1 cellular context compared by ENCODE assay signal in the genomic region with DNA sequence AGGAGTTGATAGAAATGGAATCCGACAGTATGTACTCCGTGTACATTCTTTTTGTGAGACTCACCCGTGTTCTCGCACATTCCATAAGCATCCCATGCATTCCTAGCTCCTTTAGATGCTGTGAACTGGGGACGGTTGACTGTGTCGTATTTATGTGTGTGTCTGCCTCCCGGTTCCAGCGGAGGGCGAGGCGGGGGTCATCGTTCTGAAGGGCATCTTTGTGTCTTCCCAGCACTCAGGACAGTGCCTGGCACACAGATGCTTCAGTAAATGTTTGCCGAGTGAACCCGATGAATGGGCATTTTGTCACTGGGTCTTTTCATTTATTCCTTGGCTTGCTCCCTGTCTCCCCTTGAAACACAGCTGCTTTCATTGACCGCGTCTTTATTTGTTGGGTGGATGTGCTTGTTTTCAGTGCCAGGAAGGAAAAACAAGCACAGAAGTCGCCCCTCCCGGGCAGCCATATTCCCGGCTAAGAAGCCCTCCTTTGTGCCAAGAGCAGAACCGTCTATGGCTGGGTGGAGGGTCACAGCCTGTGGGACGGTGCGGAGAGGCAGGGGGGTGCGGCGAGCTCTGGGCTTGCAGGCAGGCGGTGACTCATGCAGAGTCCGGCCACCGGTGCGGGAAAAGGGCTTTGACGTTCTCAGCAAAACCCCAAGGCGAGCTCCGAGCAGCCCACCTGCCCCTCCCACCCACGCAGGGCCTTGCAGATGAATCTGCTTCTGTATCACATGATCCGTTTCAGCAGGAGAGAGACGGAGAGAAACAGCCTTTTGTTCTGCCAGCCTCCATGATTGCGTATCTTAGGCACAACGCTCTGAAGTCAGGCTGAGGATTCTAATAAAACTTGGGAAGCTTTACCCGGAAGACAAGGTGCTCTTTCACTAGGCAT.
TF ChIP-seq lines count a peak whose summit lies in the region.

No MANE protein-coding gene starts in this region.

TF ChIP-seq in HepG2, 621 proteins besides CTCF, POLR2A, EP300 and RAD21 (continued from another document and continues in another):
- TF ChIP-seq POLR2G (IDR thresholded peaks at IDR 0.05; ENCODE audit: low read depth, low read length): peak; percentile 49
- TF ChIP-seq MTA1 (CRISPR knock-in tag; IDR thresholded peaks at IDR 0.05; ENCODE audit: borderline replicate concordance): no peak
- TF ChIP-seq GMEB1 (CRISPR knock-in tag; IDR thresholded peaks at IDR 0.05; ENCODE audit: borderline replicate concordance): peak; percentile 36; the same call in 1 of the 2 replicates
- TF ChIP-seq, protein P1, sequence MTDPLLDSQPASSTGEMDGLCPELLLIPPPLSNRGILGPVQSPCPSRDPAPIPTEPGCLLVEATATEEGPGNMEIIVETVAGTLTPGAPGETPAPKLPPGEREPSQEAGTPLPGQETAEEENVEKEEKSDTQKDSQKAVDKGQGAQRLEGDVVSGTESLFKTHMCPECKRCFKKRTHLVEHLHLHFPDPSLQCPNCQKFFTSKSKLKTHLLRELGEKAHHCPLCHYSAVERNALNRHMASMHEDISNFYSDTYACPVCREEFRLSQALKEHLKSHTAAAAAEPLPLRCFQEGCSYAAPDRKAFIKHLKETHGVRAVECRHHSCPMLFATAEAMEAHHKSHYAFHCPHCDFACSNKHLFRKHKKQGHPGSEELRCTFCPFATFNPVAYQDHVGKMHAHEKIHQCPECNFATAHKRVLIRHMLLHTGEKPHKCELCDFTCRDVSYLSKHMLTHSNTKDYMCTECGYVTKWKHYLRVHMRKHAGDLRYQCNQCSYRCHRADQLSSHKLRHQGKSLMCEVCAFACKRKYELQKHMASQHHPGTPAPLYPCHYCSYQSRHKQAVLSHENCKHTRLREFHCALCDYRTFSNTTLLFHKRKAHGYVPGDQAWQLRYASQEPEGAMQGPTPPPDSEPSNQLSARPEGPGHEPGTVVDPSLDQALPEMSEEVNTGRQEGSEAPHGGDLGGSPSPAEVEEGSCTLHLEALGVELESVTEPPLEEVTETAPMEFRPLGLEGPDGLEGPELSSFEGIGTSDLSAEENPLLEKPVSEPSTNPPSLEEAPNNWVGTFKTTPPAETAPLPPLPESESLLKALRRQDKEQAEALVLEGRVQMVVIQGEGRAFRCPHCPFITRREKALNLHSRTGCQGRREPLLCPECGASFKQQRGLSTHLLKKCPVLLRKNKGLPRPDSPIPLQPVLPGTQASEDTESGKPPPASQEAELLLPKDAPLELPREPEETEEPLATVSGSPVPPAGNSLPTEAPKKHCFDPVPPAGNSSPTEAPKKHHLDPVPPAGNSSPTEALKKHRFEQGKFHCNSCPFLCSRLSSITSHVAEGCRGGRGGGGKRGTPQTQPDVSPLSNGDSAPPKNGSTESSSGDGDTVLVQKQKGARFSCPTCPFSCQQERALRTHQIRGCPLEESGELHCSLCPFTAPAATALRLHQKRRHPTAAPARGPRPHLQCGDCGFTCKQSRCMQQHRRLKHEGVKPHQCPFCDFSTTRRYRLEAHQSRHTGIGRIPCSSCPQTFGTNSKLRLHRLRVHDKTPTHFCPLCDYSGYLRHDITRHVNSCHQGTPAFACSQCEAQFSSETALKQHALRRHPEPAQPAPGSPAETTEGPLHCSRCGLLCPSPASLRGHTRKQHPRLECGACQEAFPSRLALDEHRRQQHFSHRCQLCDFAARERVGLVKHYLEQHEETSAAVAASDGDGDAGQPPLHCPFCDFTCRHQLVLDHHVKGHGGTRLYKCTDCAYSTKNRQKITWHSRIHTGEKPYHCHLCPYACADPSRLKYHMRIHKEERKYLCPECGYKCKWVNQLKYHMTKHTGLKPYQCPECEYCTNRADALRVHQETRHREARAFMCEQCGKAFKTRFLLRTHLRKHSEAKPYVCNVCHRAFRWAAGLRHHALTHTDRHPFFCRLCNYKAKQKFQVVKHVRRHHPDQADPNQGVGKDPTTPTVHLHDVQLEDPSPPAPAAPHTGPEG (CRISPR knock-in tag; IDR thresholded peaks at IDR 0.05): no peak
- no peak for TF ChIP-seq SOX6 (IDR thresholded peaks at IDR 0.05)
- TF ChIP-seq SOX6 (CRISPR knock-in tag; IDR thresholded peaks at IDR 0.05): peak; percentile 12
- TF ChIP-seq ZNF3 (CRISPR knock-in tag; IDR thresholded peaks at IDR 0.05): peak; percentile 99
- no peak for TF ChIP-seq ZBTB42 (CRISPR knock-in tag; IDR thresholded peaks at IDR 0.05)
- 0 out of 2 replicates have a peak, but pooled peaks have one; percentile 45 for TF ChIP-seq ZKSCAN5 (CRISPR knock-in tag; IDR thresholded peaks at IDR 0.05)
- no peak; the same call in 1 of the 2 replicates for TF ChIP-seq KAT7 (CRISPR knock-in tag; IDR thresholded peaks at IDR 0.05; ENCODE audit: borderline replicate concordance)
- TF ChIP-seq, protein P2, sequence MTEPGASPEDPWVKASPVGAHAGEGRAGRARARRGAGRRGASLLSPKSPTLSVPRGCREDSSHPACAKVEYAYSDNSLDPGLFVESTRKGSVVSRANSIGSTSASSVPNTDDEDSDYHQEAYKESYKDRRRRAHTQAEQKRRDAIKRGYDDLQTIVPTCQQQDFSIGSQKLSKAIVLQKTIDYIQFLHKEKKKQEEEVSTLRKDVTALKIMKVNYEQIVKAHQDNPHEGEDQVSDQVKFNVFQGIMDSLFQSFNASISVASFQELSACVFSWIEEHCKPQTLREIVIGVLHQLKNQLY (CRISPR knock-in tag; IDR thresholded peaks at IDR 0.05): peak; percentile 43; the same call in 1 of the 2 replicates
- 0 out of 2 replicates have a peak, but pooled peaks have one; percentile 22 for TF ChIP-seq DNMT3B (CRISPR knock-in tag; conservative IDR thresholded peaks at IDR 0.05)
- peak; percentile 72 for TF ChIP-seq UBTF (CRISPR knock-in tag; IDR thresholded peaks at IDR 0.05)
- TF ChIP-seq KAT8 (CRISPR knock-in tag; IDR thresholded peaks at IDR 0.05): peak; percentile 37
- no peak for TF ChIP-seq ATF7 (IDR thresholded peaks at IDR 0.05)
- no peak for TF ChIP-seq ATF7 (CRISPR knock-in tag; IDR thresholded peaks at IDR 0.05)
- TF ChIP-seq ZNF777 (CRISPR knock-in tag; IDR thresholded peaks at IDR 0.05): peak; percentile 80
- TF ChIP-seq ZFP90 (CRISPR knock-in tag; IDR thresholded peaks at IDR 0.05; ENCODE audit: borderline replicate concordance): 0 out of 2 replicates have a peak, but pooled peaks have one; percentile 62
- TF ChIP-seq HIC2 (CRISPR knock-in tag; IDR thresholded peaks at IDR 0.05; ENCODE audit: low read depth): peak; percentile 35; the same call in 1 of the 2 replicates
- TF ChIP-seq ZGPAT (CRISPR knock-in tag; IDR thresholded peaks at IDR 0.05): 0 out of 2 replicates have a peak, but pooled peaks have one; percentile 23
- peak in 1 of 2 experiments; percentile 27; a peak in 1 of 4 replicates for TF ChIP-seq KLF16 (CRISPR knock-in tag; IDR thresholded peaks at IDR 0.05)
- peak; percentile 53; the same call in 1 of the 2 replicates for TF ChIP-seq MAZ (IDR thresholded peaks at IDR 0.05; ENCODE audit: borderline replicate concordance, low read depth, low read length)
- TF ChIP-seq MAZ (CRISPR knock-in tag; IDR thresholded peaks at IDR 0.05; ENCODE audit: low read depth): no peak
- TF ChIP-seq HDAC1 (CRISPR knock-in tag; IDR thresholded peaks at IDR 0.05): 0 out of 2 replicates have a peak, but pooled peaks have one; percentile 42
- TF ChIP-seq RBFOX2 (IDR thresholded peaks at IDR 0.05; ENCODE audit: low read depth, low read length): peak; percentile 71; the same call in 1 of the 2 replicates
- peak; percentile 53 for TF ChIP-seq ZNF407 (CRISPR knock-in tag; IDR thresholded peaks at IDR 0.05; ENCODE audit: not compliant biosample characterization)
- TF ChIP-seq MAFG (CRISPR knock-in tag; IDR thresholded peaks at IDR 0.05): 0 out of 2 replicates have a peak, but pooled peaks have one; percentile 24
